27 cellular contexts compared by ENCODE assay signal in the genomic region with DNA sequence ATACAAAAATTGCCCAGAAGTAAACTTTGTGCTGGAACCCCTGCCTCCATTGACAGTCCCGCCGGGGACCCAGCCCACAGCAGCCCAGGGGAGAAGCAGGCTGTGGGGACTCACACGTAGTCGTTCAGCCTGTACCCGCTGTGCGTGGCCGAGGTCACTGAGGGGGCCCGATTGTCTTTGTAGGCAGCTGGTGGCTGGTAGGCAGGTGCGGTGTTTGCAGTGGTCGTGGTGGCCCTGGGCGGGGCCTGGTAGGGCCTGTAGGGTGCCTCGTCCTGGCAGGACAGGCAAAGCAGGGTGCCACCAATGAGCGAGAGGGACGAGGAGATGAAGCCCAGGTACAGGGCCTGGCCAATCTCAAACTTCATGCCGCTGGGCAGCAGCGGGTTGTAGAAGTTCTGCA. TPM values are rescaled to one million over a fixed set of nuclear protein-coding genes. Genes with fewer than 3 reads are reported as not detected.
"Had no signal": no experiment of that assay in that cellular context is flagged by ENCODE, and none has a peak within 500 bp of the region (broad histone marks: within the 10 kb centered on the region; RNA-seq: fewer than 3 reads in every experiment).

No MANE protein-coding gene starts in this region.

- H3K27me3 ChIP-seq: ascending aorta, brain microvascular endothelial cell, SJSA1 had no signal

- H3K27ac Mint-ChIP-seq: activated B cell treated with CpG ODN at 0.5 μM for 24 hours; activated CD4-positive, alpha-beta T cell treated with anti-CD3 and anti-CD28 coated beads, Interleukin-2, amount 10 ng/mL, durations not matched to agents 24 days and 14 days; activated T-helper 17 cell treated with anti-CD3 and anti-CD28 coated beads, Interleukin-2, amount 50 U/mL, for 72 hours had no signal

- ATAC-seq: activated T-helper 17 cell treated with anti-CD3 and anti-CD28 coated beads, Interleukin-2, amount 50 U/mL, for 72 hours; Panc1; Right ventricle myocardium inferior; SK-N-SH treated with all-trans-retinoic acid at 6 μM for 48 hours had no signal

- H3K9me3 Mint-ChIP-seq: activated B cell treated with CpG ODN at 0.5 μM for 24 hours; activated CD4-positive, alpha-beta T cell treated with anti-CD3 and anti-CD28 coated beads, Interleukin-2, amount 10 ng/mL, durations not matched to agents 24 days and 14 days; activated T-helper 17 cell treated with anti-CD3 and anti-CD28 coated beads, Interleukin-2, amount 50 U/mL, for 72 hours had no signal

- H3K4me3 Mint-ChIP-seq: activated B cell treated with CpG ODN at 0.5 μM for 24 hours; activated CD4-positive, alpha-beta T cell treated with anti-CD3 and anti-CD28 coated beads, Interleukin-2, amount 10 ng/mL, durations not matched to agents 24 days and 14 days; activated T-helper 17 cell treated with anti-CD3 and anti-CD28 coated beads, Interleukin-2, amount 50 U/mL, for 72 hours had no signal

- H3K9me3 ChIP-seq: ascending aorta, SJSA1 had no signal

- H3K4me1 Mint-ChIP-seq: activated B cell treated with CpG ODN at 0.5 μM for 24 hours; activated T-helper 17 cell treated with anti-CD3 and anti-CD28 coated beads, Interleukin-2, amount 50 U/mL, for 72 hours had no signal

- H3K36me3 ChIP-seq: ascending aorta, brain microvascular endothelial cell, SJSA1 had no signal

- H3K4me1 ChIP-seq: ascending aorta, SJSA1 had no signal

- H3K4me3 ChIP-seq: ascending aorta, SJSA1 had no signal

- H3K27me3 Mint-ChIP-seq: activated B cell treated with CpG ODN at 0.5 μM for 24 hours; activated CD4-positive, alpha-beta T cell treated with anti-CD3 and anti-CD28 coated beads, Interleukin-2, amount 10 ng/mL, durations not matched to agents 24 days and 14 days had no signal

- DNase-seq: activated B cell treated with CpG ODN at 0.5 μM for 24 hours; activated CD4-positive, alpha-beta T cell treated with anti-CD3 and anti-CD28 coated beads for 1 hour; activated CD4-positive, alpha-beta T cell treated with anti-CD3 and anti-CD28 coated beads, Interleukin-2, amount 10 ng/mL, durations not matched to agents 24 days and 14 days; activated CD4-positive, alpha-beta T cell treated with anti-CD3 and anti-CD28 coated beads, Interleukin-2, amount 50 U/mL, for 48 hours; activated naive CD4-positive, alpha-beta T cell treated with anti-CD3 and anti-CD28 coated beads, Interleukin-2, amount 50 U/mL, for 16 hours; activated T-cell treated with anti-CD3 and anti-CD28 coated beads, Interleukin-2, amount 50 U/mL, for 48 hours; brain microvascular endothelial cell; IMR-90; Kasumi-1; KBM-7; NCI-H1048; NCI-H1930; NCI-H2171 treated with DMSO at 0.1 percent for 48 hours; NCI-H345; NCI-H510A; NCI-H526 treated with DMSO at 0.1 percent for 48 hours; NCI-H82; SW 1271 had no signal

- H3K27ac ChIP-seq: ascending aorta, brain microvascular endothelial cell, SJSA1 had no signal

RNA-seq across cellular contexts. Expression of gene CLDN14, which starts 19.1 kb away (rescaled TPM):
- total RNA-seq: activated CD4-positive, alpha-beta T cell treated with anti-CD3 and anti-CD28 coated beads, Interleukin-2, amount 10 ng/mL, durations not matched to agents 24 days and 14 days; ascending aorta; cardiac septum; IMR-90; OCI-LY7; Right ventricle myocardium inferior; SJSA1; T-helper 1 cell treated with Interleukin-12 subunit alpha and Interleukin-12 subunit beta and Interleukin-4 antibody, amounts not matched to agents 30 ng/mL and 1 ng/mL, for 36 hours had no signal
- polyA plus RNA-seq: IMR-90 had no signal
